Comparison of ENCODE assay signal across 1 cellular context in genomic region chr6:7153807-7154206, GRCh38.
A peak's percentile ranks its signal among the peaks of the same experiment; 100 is the strongest.
TF ChIP-seq lines count a peak whose summit lies in the region.

No MANE protein-coding gene starts in this region.

TF ChIP-seq in GM12878, 131 proteins besides CTCF, POLR2A, EP300 and RAD21:
- TF ChIP-seq ZBED1 (IDR thresholded peaks at IDR 0.05; ENCODE audit: borderline replicate concordance) (no peak), USF1 (IDR thresholded peaks at IDR 0.05; ENCODE audit: borderline replicate concordance, extremely low read length, insufficient read depth, low read depth, low read length) (peak; percentile 72), USF2 (IDR thresholded peaks at IDR 0.05; ENCODE audit: borderline replicate concordance, low read depth, low read length) (peak; percentile 3; the same call in 1 of the 2 replicates), ZBTB4 (CRISPR knock-in tag; IDR thresholded peaks at IDR 0.05) (0 out of 2 replicates have a peak, but pooled peaks have one; percentile 39), EED (IDR thresholded peaks at IDR 0.05; ENCODE audit: low read depth) (no peak), ETV6 (conservative IDR thresholded peaks at IDR 0.05 in 1 of 2, IDR thresholded peaks at IDR 0.05 in 1 of 2; ENCODE audit: borderline replicate concordance in 1 of 2, low read depth in 1 of 2) (no peak), E2F4 (IDR thresholded peaks at IDR 0.05; ENCODE audit: low read depth, low read length) (no peak), RUNX3 (IDR thresholded peaks at IDR 0.05; ENCODE audit: low read length) (peak; percentile 46), NR2C2 (IDR thresholded peaks at IDR 0.05; ENCODE audit: borderline replicate concordance, control insufficient read depth, insufficient read length, low read depth) (no peak), ATF3 (IDR thresholded peaks at IDR 0.05; ENCODE audit: borderline replicate concordance, extremely low read depth, low read depth, low read length) (peak; percentile 33; the same call in 1 of the 2 replicates), RAD51 (IDR thresholded peaks at IDR 0.05) (peak; percentile 80; the same call in 1 of the 2 replicates)
TF ChIP-seq in GM12878: peak in this region for 6.
